ENCODE assay signal across 12 cellular contexts in genomic region chr20:25706793-25707192, GRCh38. TPM values are rescaled to one million over a fixed set of nuclear protein-coding genes. Genes with fewer than 3 reads are reported as not detected.
A peak's percentile ranks its signal among the peaks of the same experiment; 100 is the strongest.
DNase-seq lines count a peak whose midpoint lies in the region; ATAC-seq and TF ChIP-seq lines count a peak whose summit lies in the region.
"Had no signal": no experiment of that assay in that cellular context is flagged by ENCODE, and none has a peak within 500 bp of the region (broad histone marks: within the 10 kb centered on the region; RNA-seq: fewer than 3 reads in every experiment).

No MANE protein-coding gene starts in this region.

- ATAC-seq in HG02610 (IDR thresholded peaks at IDR 0.05; ENCODE audit: unreplicated experiment) (peak; percentile 65), left colon (no peak)
- ATAC-seq in activated CD8-positive, alpha-beta T cell treated with anti-CD3 and anti-CD28 coated beads, Interleukin-2, amount 10 ng/mL, durations not matched to agents 7 days and 5 days, result peak; percentile 55

- in situ Hi-C loops in brain microvascular endothelial cell (cut with HindIII; ENCODE audit: low pct_ligation_motif_present, low sequenced_read_pairs), result no loop called here

- H3K9me3 Mint-ChIP-seq in activated CD8-positive, alpha-beta T cell treated with anti-CD3 and anti-CD28 coated beads, Interleukin-2, amount 10 ng/mL, durations not matched to agents 7 days and 5 days (ENCODE audit: insufficient read depth), result peaks cover 11% of the 10 kb centered on the region
- H3K9me3 Mint-ChIP-seq in immature natural killer cell, result peaks cover 0 to 2% (median 0%) of the 10 kb centered on the region in 6 donors
- H3K9me3 Mint-ChIP-seq in endothelial cell (ENCODE audit: unreplicated experiment), result no peaks in the 10 kb centered on the region

- POLR2A ChIA-PET in activated CD8-positive, alpha-beta T cell treated with anti-CD3 and anti-CD28 coated beads, Interleukin-2, amount 10 ng/mL, durations not matched to agents 7 days and 5 days (lab: Charles Lee), result no interaction called here

- CTCF ChIA-PET in activated CD8-positive, alpha-beta T cell treated with anti-CD3 and anti-CD28 coated beads, Interleukin-2, amount 10 ng/mL, durations not matched to agents 7 days and 5 days (lab: Charles Lee), result interaction anchor here (1.4 kb wide), 1 partner anchor 42 kb away, joined by 3 read pairs; no protein-coding TSS in a partner anchor

- H3K4me1 Mint-ChIP-seq in activated CD8-positive, alpha-beta T cell treated with anti-CD3 and anti-CD28 coated beads, Interleukin-2, amount 10 ng/mL, durations not matched to agents 7 days and 5 days (ENCODE audit: low read depth), result peaks cover 25% of the 10 kb centered on the region
- H3K4me1 Mint-ChIP-seq in immature natural killer cell (peaks cover 21 to 31% of the 10 kb centered on the region in 2 donors), endothelial cell (ENCODE audit: unreplicated experiment) (no peaks in the 10 kb centered on the region)

- no peaks in the 10 kb centered on the region for H3K27me3 ChIP-seq in brain microvascular endothelial cell (replicated peaks)

- H3K4me3 ChIP-seq in GM12865 (ENCODE audit: low read depth, low read length) (no peak overlapping the region), brain microvascular endothelial cell (ENCODE audit: low read depth, low read length) (no peak overlapping the region)

- peak overlapping the region; percentile 66 for H3K27ac Mint-ChIP-seq in activated CD8-positive, alpha-beta T cell treated with anti-CD3 and anti-CD28 coated beads, Interleukin-2, amount 10 ng/mL, durations not matched to agents 7 days and 5 days
- H3K27ac Mint-ChIP-seq in immature natural killer cell (peak overlapping the region; percentile 29 to 73 (median 33)), endothelial cell (ENCODE audit: unreplicated experiment) (no peak overlapping the region)

- no peaks in the 10 kb centered on the region for H3K36me3 ChIP-seq in brain microvascular endothelial cell (replicated peaks)

- no peak overlapping the region for H3K4me3 Mint-ChIP-seq in activated CD8-positive, alpha-beta T cell treated with anti-CD3 and anti-CD28 coated beads, Interleukin-2, amount 10 ng/mL, durations not matched to agents 7 days and 5 days
- H3K4me3 Mint-ChIP-seq in immature natural killer cell, result peak overlapping the region in 3 of 5 donors; percentile 5 to 55 (median 33)
- H3K4me3 Mint-ChIP-seq in endothelial cell (ENCODE audit: unreplicated experiment), result no peak overlapping the region

- peaks cover 31% of the 10 kb centered on the region for H3K36me3 Mint-ChIP-seq in activated CD8-positive, alpha-beta T cell treated with anti-CD3 and anti-CD28 coated beads, Interleukin-2, amount 10 ng/mL, durations not matched to agents 7 days and 5 days (ENCODE audit: low read depth)
- peaks cover 6 to 11% (median 10%) of the 10 kb centered on the region in 3 donors for H3K36me3 Mint-ChIP-seq in immature natural killer cell
- H3K36me3 Mint-ChIP-seq in endothelial cell (ENCODE audit: low read depth, unreplicated experiment), result no peaks in the 10 kb centered on the region

- TF ChIP-seq CTCF in GM12865 (IDR thresholded peaks at IDR 0.05; ENCODE audit: insufficient read depth, low read depth, low read length, missing control alignments), result no peak
- TF ChIP-seq CTCF in brain microvascular endothelial cell (IDR thresholded peaks at IDR 0.05; ENCODE audit: low read depth, low read length, missing control alignments), result no peak
- no peak for TF ChIP-seq CTCF in endothelial cell (IDR thresholded peaks at IDR 0.05; ENCODE audit: unreplicated experiment)

- intact Hi-C loops in left colon (cut with DNase I, micrococcal nuclease), result no loop called here

- peak; percentile 13 for DNase-seq in GM12865 (ENCODE audit: low read depth)
- peak; percentile 43 for DNase-seq in activated CD8-positive, alpha-beta T cell treated with anti-CD3 and anti-CD28 coated beads, Interleukin-2, amount 10 ng/mL, durations not matched to agents 7 days and 5 days
- no peak for DNase-seq in immature natural killer cell
- DNase-seq in AML-193 (lab: John Stamatoyannopoulos, UW), result no peak
- DNase-seq in left colon, result no peak
- DNase-seq in brain microvascular endothelial cell, result no peak
- DNase-seq in endothelial cell (ENCODE audit: low spot score), result no peak
- DNase-seq: cerebellar nuclear complex, NCI-H446, SHP77 had no signal

- no peaks in the 10 kb centered on the region for H3K27me3 Mint-ChIP-seq in activated CD8-positive, alpha-beta T cell treated with anti-CD3 and anti-CD28 coated beads, Interleukin-2, amount 10 ng/mL, durations not matched to agents 7 days and 5 days (ENCODE audit: low read depth)
- H3K27me3 Mint-ChIP-seq in immature natural killer cell (ENCODE audit: low read depth in 3 of 3), result peaks cover 0 to 4% (median 3%) of the 10 kb centered on the region in 3 donors
- peaks cover 4% of the 10 kb centered on the region for H3K27me3 Mint-ChIP-seq in endothelial cell (ENCODE audit: unreplicated experiment)

- no peak overlapping the region for H3K27ac ChIP-seq in brain microvascular endothelial cell
- H3K27ac ChIP-seq: C4-2B had no signal

RNA-seq across cellular contexts. Expression of gene ZNF337, which starts 10.1 kb away (rescaled TPM):
- total RNA-seq in activated CD8-positive, alpha-beta T cell treated with anti-CD3 and anti-CD28 coated beads, Interleukin-2, amount 10 ng/mL, durations not matched to agents 7 days and 5 days, result 10 to 100 TPM; 16.6 to 16.8 TPM
- polyA plus RNA-seq in immature natural killer cell, result 10 to 100 TPM in 1 of 3 donors, 1 to 10 TPM in 2; 3.7 to 12.1 (median 3.9) TPM
- total RNA-seq in left colon (1 to 10 TPM; 8.0 to 8.3 TPM), endothelial cell (ENCODE audit: unreplicated experiment) (16.7 TPM)

Comparison
In these comparisons a context has a peak if more than half of its experiments do, and no peak if none do; other contexts are left out.
1. DNase-seq: peak in GM12865 (single experiment) and activated CD8-positive, alpha-beta T cell treated with anti-CD3 and anti-CD28 coated beads, Interleukin-2, amount 10 ng/mL, durations not matched to agents 7 days and 5 days (single experiment); none in immature natural killer cell (0 of 3), AML-193 (0 of 2), left colon (0 of 2), brain microvascular endothelial cell (single experiment) and endothelial cell (single experiment).
2. H3K4me3 Mint-ChIP-seq: peak in immature natural killer cell (3 of 5); none in activated CD8-positive, alpha-beta T cell treated with anti-CD3 and anti-CD28 coated beads, Interleukin-2, amount 10 ng/mL, durations not matched to agents 7 days and 5 days (single experiment) and endothelial cell (single experiment).